Comparison of ENCODE assay signal across 17 cellular contexts in genomic region chr4:183635333-183635732, GRCh38. TPM values are rescaled to one million over a fixed set of nuclear protein-coding genes. Genes with fewer than 3 reads are reported as not detected.
DNase-seq lines count a peak whose midpoint lies in the region; ATAC-seq, FAIRE-seq and TF ChIP-seq lines count a peak whose summit lies in the region.
"Had no signal": no experiment of that assay in that cellular context is flagged by ENCODE, and none has a peak within 500 bp of the region (broad histone marks: within the 10 kb centered on the region; RNA-seq: fewer than 3 reads in every experiment).

No MANE protein-coding gene starts in this region.

- H3K27me3 ChIP-seq in endothelial cell of umbilical vein (ENCODE audit: control insufficient read depth in 2 of 2, insufficient read depth in 2 of 2, low read length in 2 of 2) (no peaks in the 10 kb centered on the region), mesendoderm (ENCODE audit: insufficient read depth, low read length, poor library complexity) (no peaks in the 10 kb centered on the region)
- H3K27me3 ChIP-seq: BLaER1 treated with 17β-estradiol and CSF1 and Interleukin-3, amounts not matched to agents 10 nM and 100 nM; tibial nerve had no signal

- H3K27ac Mint-ChIP-seq in T-helper 2 cell treated with Interferon-gamma antibody and Interleukin-4, amounts not matched to agents 5 μg/mL and 100 μg/mL, for 36 hours: no peak overlapping the region
- H3K27ac Mint-ChIP-seq: stimulated activated effector memory CD8-positive, alpha-beta T cell treated with anti-CD3 and anti-CD28 coated beads, Interleukin-12 subunit alpha, Interleukin-12 subunit beta, amount 100 ng/mL, for 72 hours had no signal

- H3K9me3 ChIP-seq in endothelial cell of umbilical vein (replicated peaks; ENCODE audit: control insufficient read depth, insufficient read depth, low read length): no peaks in the 10 kb centered on the region
- H3K9me3 ChIP-seq: BLaER1 treated with 17β-estradiol and CSF1 and Interleukin-3, amounts not matched to agents 10 nM and 100 nM; lower lobe of right lung; tibial nerve had no signal

- H3K18ac ChIP-seq in mesendoderm (ENCODE audit: low read length): no peak overlapping the region

- ATAC-seq in Right ventricle myocardium inferior: peak; percentile 59
- no peak for ATAC-seq in GM21529 (IDR thresholded peaks at IDR 0.05; ENCODE audit: unreplicated experiment)
- ATAC-seq: HCT116; lower lobe of right lung; stimulated activated effector memory CD8-positive, alpha-beta T cell treated with anti-CD3 and anti-CD28 coated beads, Interleukin-12 subunit alpha, Interleukin-12 subunit beta, amount 100 ng/mL, for 72 hours had no signal

- no peaks in the 10 kb centered on the region for H3K9me1 ChIP-seq in endothelial cell of umbilical vein (replicated peaks; ENCODE audit: control insufficient read depth, extremely low read depth, insufficient read depth, low read length)

- H3K56ac ChIP-seq in mesendoderm (ENCODE audit: low read length): peak overlapping the region; percentile 52

- peaks cover 12% of the 10 kb centered on the region for H3K4me1 Mint-ChIP-seq in T-helper 2 cell treated with Interferon-gamma antibody and Interleukin-4, amounts not matched to agents 5 μg/mL and 100 μg/mL, for 36 hours (ENCODE audit: low read depth)
- H3K4me1 Mint-ChIP-seq: naive B cell had no signal

- DNase-seq in Right ventricle myocardium inferior (ENCODE audit: missing footprints) (no peak), cardiac septum (ENCODE audit: low spot score) (no peak), endothelial cell of umbilical vein (ENCODE audit: low read depth, low spot score) (no peak), mesendoderm (peak; percentile 53), NCI-H510A (lab: John Stamatoyannopoulos, UW) (no peak)
- no peak for DNase-seq in T-helper 2 cell treated with Interferon-gamma antibody and Interleukin-4, amounts not matched to agents 5 μg/mL and 100 μg/mL, for 36 hours (ENCODE audit: low spot score)
- no peak for DNase-seq in activated CD4-positive, alpha-beta T cell treated with anti-CD3 and anti-CD28 coated beads, Interleukin-2, amount 50 U/mL, for 4 hours
- DNase-seq: 8988T, lower lobe of right lung, naive B cell, NCI-H446 treated with DMSO at 0.1 percent for 48 hours, SW 1271 had no signal

- TF ChIP-seq POLR2A in endothelial cell of umbilical vein (IDR thresholded peaks at IDR 0.05; ENCODE audit: low read depth, low read length): no peak

- intact Hi-C loops in Right ventricle myocardium inferior (cut with DNase I) (no loop called here), cardiac septum (cut with DNase I) (no loop called here), endothelial cell of umbilical vein (cut with micrococcal nuclease) (no loop called here)

- peak overlapping the region; percentile 12 for H2AFZ ChIP-seq in endothelial cell of umbilical vein (ENCODE audit: low read depth, low read length)

- WGBS in mesendoderm (ENCODE audit: extremely low coverage, insufficient coverage, low lambda C conversion rate): no CpG with 5 or more reads among the region's 10 CpGs

- H3K36me3 ChIP-seq in endothelial cell of umbilical vein (ENCODE audit: control insufficient read depth in 2 of 2, extremely low read depth in 1 of 2, insufficient read depth in 2 of 2, low read length in 2 of 2) (no peaks in the 10 kb centered on the region), mesendoderm (ENCODE audit: control insufficient read depth, insufficient read depth, low read length) (no peaks in the 10 kb centered on the region)
- H3K36me3 ChIP-seq: lower lobe of right lung, tibial nerve had no signal

- H2AK5ac ChIP-seq in mesendoderm (ENCODE audit: low read length): no peak overlapping the region

- FAIRE-seq in endothelial cell of umbilical vein (lab: Jason Lieb, UNC): no peak

- H3K27ac ChIP-seq in endothelial cell of umbilical vein (ENCODE audit: insufficient read depth, low read depth, low read length) (no peak overlapping the region), mesendoderm (ENCODE audit: low read depth, low read length) (no peak overlapping the region)
- H3K27ac ChIP-seq: BLaER1 treated with 17β-estradiol and CSF1 and Interleukin-3, amounts not matched to agents 10 nM and 100 nM; lower lobe of right lung; tibial nerve had no signal

- H3K4me2 ChIP-seq in endothelial cell of umbilical vein (ENCODE audit: insufficient read depth, low read length): no peak overlapping the region
- no peak overlapping the region for H3K4me2 ChIP-seq in mesendoderm (ENCODE audit: low read length)

- H3K79me1 ChIP-seq in mesendoderm (ENCODE audit: low read length): no peaks in the 10 kb centered on the region

- POLR2A ChIA-PET in endothelial cell of umbilical vein (lab: Charles Lee): no interaction called here

- no peaks in the 10 kb centered on the region for H4K20me1 ChIP-seq in endothelial cell of umbilical vein (replicated peaks; ENCODE audit: control insufficient read depth, extremely low read depth, insufficient read depth, low read length)
- H4K20me1 ChIP-seq: BLaER1 treated with 17β-estradiol and CSF1 and Interleukin-3, amounts not matched to agents 10 nM and 100 nM had no signal

- H3K4ac ChIP-seq in mesendoderm (ENCODE audit: low read depth, low read length): no peak overlapping the region

- no peaks in the 10 kb centered on the region for H3K36me3 Mint-ChIP-seq in T-helper 2 cell treated with Interferon-gamma antibody and Interleukin-4, amounts not matched to agents 5 μg/mL and 100 μg/mL, for 36 hours (ENCODE audit: low read depth)
- H3K36me3 Mint-ChIP-seq: naive B cell; stimulated activated effector memory CD8-positive, alpha-beta T cell treated with anti-CD3 and anti-CD28 coated beads, Interleukin-12 subunit alpha, Interleukin-12 subunit beta, amount 100 ng/mL, for 72 hours had no signal

- no peak overlapping the region for H2BK15ac ChIP-seq in mesendoderm (replicated peaks; ENCODE audit: low read depth)

- no peak overlapping the region for H2BK120ac ChIP-seq in mesendoderm (ENCODE audit: low read depth, low read length)

- no TSS peak for BruUV-seq in endothelial cell of umbilical vein (replicated peaks; lab: Mats Ljungman, UMichigan)

- H3K27me3 Mint-ChIP-seq in T-helper 2 cell treated with Interferon-gamma antibody and Interleukin-4, amounts not matched to agents 5 μg/mL and 100 μg/mL, for 36 hours (ENCODE audit: low read depth): peaks cover 4% of the 10 kb centered on the region
- H3K27me3 Mint-ChIP-seq: naive B cell had no signal

- H3K9me3 Mint-ChIP-seq in T-helper 2 cell treated with Interferon-gamma antibody and Interleukin-4, amounts not matched to agents 5 μg/mL and 100 μg/mL, for 36 hours: no peaks in the 10 kb centered on the region
- H3K9me3 Mint-ChIP-seq: naive B cell; stimulated activated effector memory CD8-positive, alpha-beta T cell treated with anti-CD3 and anti-CD28 coated beads, Interleukin-12 subunit alpha, Interleukin-12 subunit beta, amount 100 ng/mL, for 72 hours had no signal

- H4K8ac ChIP-seq in mesendoderm (ENCODE audit: low read depth, low read length): no peak overlapping the region

- no peak overlapping the region for H4K5ac ChIP-seq in mesendoderm (ENCODE audit: low read length)

- CTCF ChIA-PET in endothelial cell of umbilical vein (lab: Charles Lee): interaction anchor here (0.7 kb wide), 1 partner anchor 61 kb away, joined by 3 read pairs; no protein-coding TSS in a partner anchor

- H3K4me1 ChIP-seq in endothelial cell of umbilical vein (ENCODE audit: control insufficient read depth, extremely low read depth, insufficient read depth, low read length) (peaks cover 11% of the 10 kb centered on the region), mesendoderm (ENCODE audit: control insufficient read depth, low read depth, low read length) (no peaks in the 10 kb centered on the region)
- H3K4me1 ChIP-seq: lower lobe of right lung had no signal

- H3K4me3 ChIP-seq in endothelial cell of umbilical vein (replicated peaks in 1 of 3; ENCODE audit: insufficient read depth in 1 of 3, low read depth in 1 of 3, low read length in 3 of 3): no peak overlapping the region
- H3K4me3 ChIP-seq in mesendoderm (ENCODE audit: low read length): no peak overlapping the region
- H3K4me3 ChIP-seq: BLaER1 treated with 17β-estradiol and CSF1 and Interleukin-3, amounts not matched to agents 10 nM and 100 nM; lower lobe of right lung; tibial nerve had no signal

- H3K23ac ChIP-seq in mesendoderm (ENCODE audit: low read length): no peak overlapping the region

- no peak overlapping the region for H3K4me3 Mint-ChIP-seq in T-helper 2 cell treated with Interferon-gamma antibody and Interleukin-4, amounts not matched to agents 5 μg/mL and 100 μg/mL, for 36 hours
- H3K4me3 Mint-ChIP-seq: naive B cell; stimulated activated effector memory CD8-positive, alpha-beta T cell treated with anti-CD3 and anti-CD28 coated beads, Interleukin-12 subunit alpha, Interleukin-12 subunit beta, amount 100 ng/mL, for 72 hours had no signal

- no peak overlapping the region for H2BK5ac ChIP-seq in mesendoderm (ENCODE audit: low read length)

- H3K9ac ChIP-seq in endothelial cell of umbilical vein (replicated peaks; ENCODE audit: extremely low read depth, insufficient read depth, low read length): no peak overlapping the region
- H3K9ac ChIP-seq in mesendoderm (ENCODE audit: low read length): no peak overlapping the region
- H3K9ac ChIP-seq: BLaER1 treated with 17β-estradiol and CSF1 and Interleukin-3, amounts not matched to agents 10 nM and 100 nM had no signal

- TF ChIP-seq CTCF in endothelial cell of umbilical vein (IDR thresholded peaks at IDR 0.05; ENCODE audit: extremely low read depth in 1 of 2, insufficient read depth in 1 of 2, low read depth in 1 of 2, low read length in 2 of 2): no peak

- H3K79me2 ChIP-seq in endothelial cell of umbilical vein (ENCODE audit: control insufficient read depth, insufficient read depth, low read length): no peaks in the 10 kb centered on the region
- no peaks in the 10 kb centered on the region for H3K79me2 ChIP-seq in mesendoderm (ENCODE audit: control insufficient read depth, insufficient read depth, low read length)

- dilution Hi-C loops in endothelial cell of umbilical vein (cut with MboI; ENCODE audit: extremely low pct_ligation_motif_present, low sequenced_read_pairs): no loop called here

RNA-seq across cellular contexts. Expression of gene RWDD4, which starts 23.7 kb away (rescaled TPM):
- 15.5 TPM for total RNA-seq in Right ventricle myocardium inferior
- total RNA-seq in cardiac septum: 17.5 TPM
- 16.6 and 16.8 TPM in 2 replicates for total RNA-seq in endothelial cell of umbilical vein
- polyA plus RNA-seq in endothelial cell of umbilical vein: 4.2 and 4.9 TPM in 2 replicates
- polyA plus RNA-seq in endothelial cell of umbilical vein (2011; cell fraction: cytosol; rRNA removed): 6.6 and 7.0 TPM in 2 replicates
- polyA plus RNA-seq in endothelial cell of umbilical vein (2011; cell fraction: nucleus; rRNA removed): 3.1 and 4.5 TPM in 2 replicates
- 10.6 and 17.7 TPM in 2 replicates for polyA plus RNA-seq in endothelial cell of umbilical vein (2012)
- 2.3 and 2.4 TPM in 2 replicates for polyA minus RNA-seq in endothelial cell of umbilical vein
- polyA minus RNA-seq in endothelial cell of umbilical vein (2011; cell fraction: cytosol; rRNA and poly(A)+ RNA removed): 4.5 TPM
- polyA minus RNA-seq in endothelial cell of umbilical vein (2011; cell fraction: nucleus; rRNA and poly(A)+ RNA removed): 2.1 and 3.4 TPM in 2 replicates
- 28.2 TPM for polyA plus RNA-seq in mesendoderm (2013, experiment 1 of 2)
- polyA plus RNA-seq in mesendoderm (2013, experiment 2 of 2): 29.4 TPM

RNA-seq across cellular contexts. Expression of gene TRAPPC11, which starts 23.8 kb away (rescaled TPM):
- total RNA-seq in Right ventricle myocardium inferior (17.8 TPM), cardiac septum (21.3 TPM), endothelial cell of umbilical vein (29.7 and 32.1 TPM in 2 replicates)
- 15.8 and 21.2 TPM in 2 replicates for polyA plus RNA-seq in endothelial cell of umbilical vein
- 17.0 and 21.4 TPM in 2 replicates for polyA plus RNA-seq in endothelial cell of umbilical vein (2011; cell fraction: cytosol; rRNA removed)
- 50.0 and 51.4 TPM in 2 replicates for polyA plus RNA-seq in endothelial cell of umbilical vein (2011; cell fraction: nucleus; rRNA removed)
- 19.0 and 20.9 TPM in 2 replicates for polyA plus RNA-seq in endothelial cell of umbilical vein (2012)
- polyA minus RNA-seq in endothelial cell of umbilical vein: 36.0 and 43.8 TPM in 2 replicates
- 8.5 TPM for polyA minus RNA-seq in endothelial cell of umbilical vein (2011; cell fraction: cytosol; rRNA and poly(A)+ RNA removed)
- 30.9 and 40.6 TPM in 2 replicates for polyA minus RNA-seq in endothelial cell of umbilical vein (2011; cell fraction: nucleus; rRNA and poly(A)+ RNA removed)
- polyA plus RNA-seq in mesendoderm (2013, experiment 1 of 2): 15.3 TPM
- polyA plus RNA-seq in mesendoderm (2013, experiment 2 of 2): 14.9 TPM
